In the genomic region with DNA sequence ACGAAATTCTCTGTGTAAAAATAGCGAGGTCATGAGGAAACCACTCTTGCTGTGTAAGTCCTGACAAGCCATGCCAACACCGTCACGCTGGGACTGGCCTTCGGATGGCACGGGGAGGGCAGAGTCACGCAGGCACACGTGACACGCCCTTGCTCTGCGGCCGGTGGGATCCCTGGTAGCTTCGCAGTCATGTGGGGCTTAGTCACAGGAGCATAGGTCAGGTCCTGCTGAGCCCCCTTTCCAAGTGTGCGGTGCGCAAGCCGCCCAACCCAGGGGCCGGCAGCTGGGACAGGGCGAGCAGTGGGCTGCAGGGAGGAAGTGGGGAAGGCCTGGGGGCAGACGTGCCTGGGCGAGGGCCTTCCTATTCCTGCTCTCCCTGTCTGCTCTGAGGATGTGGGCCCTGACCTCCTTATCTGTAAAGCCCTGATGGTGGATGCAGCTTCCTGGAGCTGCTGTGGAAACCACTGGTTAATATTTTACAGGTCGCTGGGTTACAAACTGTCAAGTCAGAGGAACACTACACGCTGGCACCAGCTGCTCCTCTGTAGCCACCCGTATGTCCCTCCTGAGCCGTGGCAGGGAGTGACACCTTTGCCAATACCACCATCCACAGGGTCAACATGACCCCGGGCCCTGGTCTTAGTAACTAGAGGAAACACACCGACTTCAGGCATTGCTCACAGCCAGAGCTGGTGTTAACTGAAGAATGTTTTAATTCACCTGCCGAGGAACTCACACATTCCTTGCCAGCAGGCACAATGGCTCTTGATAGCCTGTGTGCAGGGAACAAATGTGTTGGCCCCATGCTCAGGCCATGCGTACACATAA, we compare ENCODE assay signal across 7 cellular contexts. TPM values are rescaled to one million over a fixed set of nuclear protein-coding genes. Genes with fewer than 3 reads are reported as not detected.
DNase-seq lines count a peak whose midpoint lies in the region; ATAC-seq, FAIRE-seq and TF ChIP-seq lines count a peak whose summit lies in the region.

No MANE protein-coding gene starts in this region.

- DNase-seq in RCC 7860 (ENCODE audit: low spot score), result peak; percentile 97
- DNase-seq in A673 (ENCODE audit: low spot score), result no peak

- FAIRE-seq in RCC 7860 (lab: Jason Lieb, UNC), result peak; percentile 90

- peak overlapping the region; percentile 95 for H3K27ac Mint-ChIP-seq in dendritic cell treated with granulocyte-macrophage colony-stimulating factor and Interleukin-4, amounts not matched to agents 40 ng/mL and 50 ng/mL, for 4 days

- peak; percentile 93 for ATAC-seq in GM18861 (IDR thresholded peaks at IDR 0.05; ENCODE audit: unreplicated experiment)
- peak; percentile 54 for ATAC-seq in HG03039 (IDR thresholded peaks at IDR 0.05; ENCODE audit: unreplicated experiment)

- H3K9me3 Mint-ChIP-seq in dendritic cell treated with granulocyte-macrophage colony-stimulating factor and Interleukin-4, amounts not matched to agents 40 ng/mL and 50 ng/mL, for 4 days, result no peaks in the 10 kb centered on the region

- intact Hi-C loops in dendritic cell treated with granulocyte-macrophage colony-stimulating factor and Interleukin-4, amounts not matched to agents 40 ng/mL and 50 ng/mL, for 4 days (cut with micrococcal nuclease), result loop anchor here (1.0 to 10.0 kb wide), 5 partner anchors 14 to 620 kb away; a partner anchor contains a TSS
- intact Hi-C loops in A673 (cut with micrococcal nuclease; ENCODE audit: unreplicated experiment), result no loop called here

- no peak overlapping the region for H3K4me3 ChIP-seq in mesodermal cell (ENCODE audit: extremely low read depth, insufficient read depth, low read length, poor library complexity, severe bottlenecking)
- no peak overlapping the region for H3K4me3 ChIP-seq in urinary bladder (ENCODE audit: low read depth, low read length)
- no peak overlapping the region for H3K4me3 ChIP-seq in A673 (ENCODE audit: low read depth, low read length, poor library complexity, severe bottlenecking)

- TF ChIP-seq CTCF in A673 (conservative IDR thresholded peaks at IDR 0.05; ENCODE audit: low read depth, low read length), result no peak

- H3K27me3 Mint-ChIP-seq in dendritic cell treated with granulocyte-macrophage colony-stimulating factor and Interleukin-4, amounts not matched to agents 40 ng/mL and 50 ng/mL, for 4 days, result no peaks in the 10 kb centered on the region

- H3K36me3 Mint-ChIP-seq in dendritic cell treated with granulocyte-macrophage colony-stimulating factor and Interleukin-4, amounts not matched to agents 40 ng/mL and 50 ng/mL, for 4 days (ENCODE audit: low read depth), result peaks cover 75% of the 10 kb centered on the region

- peaks cover 18% of the 10 kb centered on the region for H3K4me1 ChIP-seq in mesodermal cell (ENCODE audit: control insufficient read depth, insufficient read depth, low read length, poor library complexity, severe bottlenecking)
- H3K4me1 ChIP-seq in urinary bladder (ENCODE audit: insufficient read depth), result no peaks in the 10 kb centered on the region
- no peaks in the 10 kb centered on the region for H3K4me1 ChIP-seq in A673 (ENCODE audit: insufficient read depth, low read length, poor library complexity, severe bottlenecking)

- H3K27ac ChIP-seq in mesodermal cell (ENCODE audit: low read depth, low read length, severe bottlenecking) (peak overlapping the region; percentile 47), urinary bladder (ENCODE audit: low read depth) (peak overlapping the region; percentile 83), A673 (ENCODE audit: low read depth, low read length, poor library complexity, severe bottlenecking) (no peak overlapping the region)

- no peaks in the 10 kb centered on the region for H3K36me3 ChIP-seq in mesodermal cell (ENCODE audit: control insufficient read depth, insufficient read depth, low read length)
- H3K36me3 ChIP-seq in urinary bladder (ENCODE audit: insufficient read depth), result no peaks in the 10 kb centered on the region
- H3K36me3 ChIP-seq in A673 (ENCODE audit: insufficient read depth, low read length, poor library complexity, severe bottlenecking), result no peaks in the 10 kb centered on the region

- no peaks in the 10 kb centered on the region for H3K9me3 ChIP-seq in mesodermal cell (ENCODE audit: control insufficient read depth, low read length)
- no peaks in the 10 kb centered on the region for H3K9me3 ChIP-seq in A673 (ENCODE audit: low read depth, low read length, poor library complexity, severe bottlenecking)

- CTCF ChIA-PET in A673 (lab: Charles Lee), result no interaction called here

- POLR2A ChIA-PET in A673 (lab: Charles Lee; ENCODE audit: low non-redundant PET), result no interaction called here

- H3K4me3 Mint-ChIP-seq in dendritic cell treated with granulocyte-macrophage colony-stimulating factor and Interleukin-4, amounts not matched to agents 40 ng/mL and 50 ng/mL, for 4 days, result peak overlapping the region; percentile 32

- peaks cover 93% of the 10 kb centered on the region for H3K4me1 Mint-ChIP-seq in dendritic cell treated with granulocyte-macrophage colony-stimulating factor and Interleukin-4, amounts not matched to agents 40 ng/mL and 50 ng/mL, for 4 days (ENCODE audit: low read depth)

- H3K27me3 ChIP-seq in A673 (replicated peaks; ENCODE audit: insufficient read depth, low read depth, low read length, poor library complexity), result no peaks in the 10 kb centered on the region

- no TSS peak for BruUV-seq in A673 (replicated peaks; lab: Mats Ljungman, UMichigan)

- 87 to 88% methylated on average over 24 to 25 of the region's 27 CpGs for WGBS in mesodermal cell (ENCODE audit: insufficient coverage in 2 of 2), 2 experiments
- WGBS in urinary bladder, result 47% methylated on average over 27 of the region's 27 CpGs

RNA-seq across cellular contexts. Expression of a gene that starts 17.8 kb away (rescaled TPM):
- 0.92 TPM for polyA plus RNA-seq in mesodermal cell (2013, experiment 1 of 2)
- polyA plus RNA-seq in mesodermal cell (2013, experiment 2 of 2), result 1.0 TPM
- total RNA-seq in urinary bladder (24.4 TPM), A673 (2021) (0.09 TPM in 1 of 2 replicates, not detected in the other)
- 9.6 TPM for polyA plus RNA-seq in urinary bladder

Comparison
In these comparisons a context has a peak if more than half of its experiments do, and no peak if none do; other contexts are left out.
1. RNA of a gene that starts 17.8 kb away (total RNA-seq): 24.4 TPM in urinary bladder (single experiment); 0.09 TPM in A673; every median in the first group is over 10 times any median in the second.